ENCODE assay signal across 3 cellular contexts in genomic region chr1:197392541-197392940, GRCh38.
TF ChIP-seq lines count a peak whose summit lies in the region.

No MANE protein-coding gene starts in this region.

TF ChIP-seq in SK-N-SH treated with all-trans-retinoic acid at 6 μM for 48 hours, 23 proteins besides CTCF, POLR2A, EP300 and RAD21 (continued from another document):
- TF ChIP-seq ZNF565 (CRISPR knock-in tag; conservative IDR thresholded peaks at IDR 0.05; ENCODE audit: low read depth), result no peak
- TF ChIP-seq, protein P1, sequence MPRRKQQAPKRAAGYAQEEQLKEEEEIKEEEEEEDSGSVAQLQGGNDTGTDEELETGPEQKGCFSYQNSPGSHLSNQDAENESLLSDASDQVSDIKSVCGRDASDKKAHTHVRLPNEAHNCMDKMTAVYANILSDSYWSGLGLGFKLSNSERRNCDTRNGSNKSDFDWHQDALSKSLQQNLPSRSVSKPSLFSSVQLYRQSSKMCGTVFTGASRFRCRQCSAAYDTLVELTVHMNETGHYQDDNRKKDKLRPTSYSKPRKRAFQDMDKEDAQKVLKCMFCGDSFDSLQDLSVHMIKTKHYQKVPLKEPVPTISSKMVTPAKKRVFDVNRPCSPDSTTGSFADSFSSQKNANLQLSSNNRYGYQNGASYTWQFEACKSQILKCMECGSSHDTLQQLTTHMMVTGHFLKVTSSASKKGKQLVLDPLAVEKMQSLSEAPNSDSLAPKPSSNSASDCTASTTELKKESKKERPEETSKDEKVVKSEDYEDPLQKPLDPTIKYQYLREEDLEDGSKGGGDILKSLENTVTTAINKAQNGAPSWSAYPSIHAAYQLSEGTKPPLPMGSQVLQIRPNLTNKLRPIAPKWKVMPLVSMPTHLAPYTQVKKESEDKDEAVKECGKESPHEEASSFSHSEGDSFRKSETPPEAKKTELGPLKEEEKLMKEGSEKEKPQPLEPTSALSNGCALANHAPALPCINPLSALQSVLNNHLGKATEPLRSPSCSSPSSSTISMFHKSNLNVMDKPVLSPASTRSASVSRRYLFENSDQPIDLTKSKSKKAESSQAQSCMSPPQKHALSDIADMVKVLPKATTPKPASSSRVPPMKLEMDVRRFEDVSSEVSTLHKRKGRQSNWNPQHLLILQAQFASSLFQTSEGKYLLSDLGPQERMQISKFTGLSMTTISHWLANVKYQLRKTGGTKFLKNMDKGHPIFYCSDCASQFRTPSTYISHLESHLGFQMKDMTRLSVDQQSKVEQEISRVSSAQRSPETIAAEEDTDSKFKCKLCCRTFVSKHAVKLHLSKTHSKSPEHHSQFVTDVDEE (CRISPR knock-in tag; IDR thresholded peaks at IDR 0.05), result no peak
- no peak for TF ChIP-seq TCF4 (CRISPR knock-in tag; IDR thresholded peaks at IDR 0.05; ENCODE audit: borderline replicate concordance)
- no peak for TF ChIP-seq OSR1 (CRISPR knock-in tag; IDR thresholded peaks at IDR 0.05)
- no peak for TF ChIP-seq CSDC2 (CRISPR knock-in tag; IDR thresholded peaks at IDR 0.05)
- no peak for TF ChIP-seq ZC3H10 (CRISPR knock-in tag; IDR thresholded peaks at IDR 0.05)
- no peak for TF ChIP-seq ARNTL (CRISPR knock-in tag; IDR thresholded peaks at IDR 0.05; ENCODE audit: borderline replicate concordance, low read depth)
- TF ChIP-seq, protein P2, sequence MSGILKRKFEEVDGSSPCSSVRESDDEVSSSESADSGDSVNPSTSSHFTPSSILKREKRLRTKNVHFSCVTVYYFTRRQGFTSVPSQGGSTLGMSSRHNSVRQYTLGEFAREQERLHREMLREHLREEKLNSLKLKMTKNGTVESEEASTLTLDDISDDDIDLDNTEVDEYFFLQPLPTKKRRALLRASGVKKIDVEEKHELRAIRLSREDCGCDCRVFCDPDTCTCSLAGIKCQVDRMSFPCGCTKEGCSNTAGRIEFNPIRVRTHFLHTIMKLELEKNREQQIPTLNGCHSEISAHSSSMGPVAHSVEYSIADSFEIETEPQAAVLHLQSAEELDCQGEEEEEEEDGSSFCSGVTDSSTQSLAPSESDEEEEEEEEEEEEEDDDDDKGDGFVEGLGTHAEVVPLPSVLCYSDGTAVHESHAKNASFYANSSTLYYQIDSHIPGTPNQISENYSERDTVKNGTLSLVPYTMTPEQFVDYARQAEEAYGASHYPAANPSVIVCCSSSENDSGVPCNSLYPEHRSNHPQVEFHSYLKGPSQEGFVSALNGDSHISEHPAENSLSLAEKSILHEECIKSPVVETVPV (CRISPR knock-in tag; IDR thresholded peaks at IDR 0.05), result no peak
- no peak for TF ChIP-seq BACH2 (CRISPR knock-in tag; IDR thresholded peaks at IDR 0.05; ENCODE audit: borderline replicate concordance)
- no peak for TF ChIP-seq ZNF70 (CRISPR knock-in tag; IDR thresholded peaks at IDR 0.05)
- TF ChIP-seq ISL1 (CRISPR knock-in tag; IDR thresholded peaks at IDR 0.05), result no peak

TF ChIP-seq in SK-N-SH, 30 proteins besides CTCF, POLR2A, EP300 and RAD21 (continued from another document):
- TF ChIP-seq TCF12 (IDR thresholded peaks at IDR 0.05) (no peak), USF1 (IDR thresholded peaks at IDR 0.05; ENCODE audit: borderline replicate concordance, low read depth) (no peak), MAX (IDR thresholded peaks at IDR 0.05; ENCODE audit: low read depth) (no peak), USF2 (IDR thresholded peaks at IDR 0.05; ENCODE audit: borderline replicate concordance, low read depth, low read length) (no peak)
- TF ChIP-seq, protein P3, sequence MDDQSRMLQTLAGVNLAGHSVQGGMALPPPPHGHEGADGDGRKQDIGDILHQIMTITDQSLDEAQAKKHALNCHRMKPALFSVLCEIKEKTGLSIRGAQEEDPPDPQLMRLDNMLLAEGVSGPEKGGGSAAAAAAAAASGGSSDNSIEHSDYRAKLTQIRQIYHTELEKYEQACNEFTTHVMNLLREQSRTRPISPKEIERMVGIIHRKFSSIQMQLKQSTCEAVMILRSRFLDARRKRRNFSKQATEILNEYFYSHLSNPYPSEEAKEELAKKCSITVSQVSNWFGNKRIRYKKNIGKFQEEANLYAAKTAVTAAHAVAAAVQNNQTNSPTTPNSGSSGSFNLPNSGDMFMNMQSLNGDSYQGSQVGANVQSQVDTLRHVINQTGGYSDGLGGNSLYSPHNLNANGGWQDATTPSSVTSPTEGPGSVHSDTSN (IDR thresholded peaks at IDR 0.05), result no peak
TF ChIP-seq in SK-N-SH: peak in this region for 0.

TF ChIP-seq in HCT116, 20 proteins besides CTCF, POLR2A, EP300 and RAD21 (continued from another document):
- TF ChIP-seq, protein P4, sequence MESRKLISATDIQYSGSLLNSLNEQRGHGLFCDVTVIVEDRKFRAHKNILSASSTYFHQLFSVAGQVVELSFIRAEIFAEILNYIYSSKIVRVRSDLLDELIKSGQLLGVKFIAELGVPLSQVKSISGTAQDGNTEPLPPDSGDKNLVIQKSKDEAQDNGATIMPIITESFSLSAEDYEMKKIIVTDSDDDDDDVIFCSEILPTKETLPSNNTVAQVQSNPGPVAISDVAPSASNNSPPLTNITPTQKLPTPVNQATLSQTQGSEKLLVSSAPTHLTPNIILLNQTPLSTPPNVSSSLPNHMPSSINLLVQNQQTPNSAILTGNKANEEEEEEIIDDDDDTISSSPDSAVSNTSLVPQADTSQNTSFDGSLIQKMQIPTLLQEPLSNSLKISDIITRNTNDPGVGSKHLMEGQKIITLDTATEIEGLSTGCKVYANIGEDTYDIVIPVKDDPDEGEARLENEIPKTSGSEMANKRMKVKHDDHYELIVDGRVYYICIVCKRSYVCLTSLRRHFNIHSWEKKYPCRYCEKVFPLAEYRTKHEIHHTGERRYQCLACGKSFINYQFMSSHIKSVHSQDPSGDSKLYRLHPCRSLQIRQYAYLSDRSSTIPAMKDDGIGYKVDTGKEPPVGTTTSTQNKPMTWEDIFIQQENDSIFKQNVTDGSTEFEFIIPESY (IDR thresholded peaks at IDR 0.05; ENCODE audit: extremely low read depth, insufficient replicate concordance, low read length), result no peak
- TF ChIP-seq TCF7L2 (IDR thresholded peaks at IDR 0.05; ENCODE audit: borderline replicate concordance, extremely low read depth, insufficient read depth, insufficient read length) (no peak), SRF (IDR thresholded peaks at IDR 0.05; ENCODE audit: low read depth) (no peak), YY1 (IDR thresholded peaks at IDR 0.05; ENCODE audit: extremely low read depth, insufficient replicate concordance, low read depth, low read length) (no peak), SIN3A (IDR thresholded peaks at IDR 0.05; ENCODE audit: low read depth) (no peak), SP1 (IDR thresholded peaks at IDR 0.05; ENCODE audit: low read depth) (no peak), POLR2AphosphoS5 (IDR thresholded peaks at IDR 0.05; ENCODE audit: low read depth, low read length) (no peak), EZH2 (IDR thresholded peaks at IDR 0.05) (no peak), ELF1 (IDR thresholded peaks at IDR 0.05; ENCODE audit: borderline replicate concordance, low read depth) (no peak), EGR1 (IDR thresholded peaks at IDR 0.05; ENCODE audit: low read depth) (no peak), EZH2phosphoT487 (IDR thresholded peaks at IDR 0.05; ENCODE audit: borderline replicate concordance) (no peak)
TF ChIP-seq in HCT116: peak in this region for 0.
